10 cellular contexts compared by ENCODE assay signal in genomic region chr1:26290061-26290415, GRCh38. TPM values are rescaled to one million over a fixed set of nuclear protein-coding genes. Genes with fewer than 3 reads are reported as not detected.
DNase-seq lines count a peak whose midpoint lies in the region; ATAC-seq and TF ChIP-seq lines count a peak whose summit lies in the region.
"Had no signal": no experiment of that assay in that cellular context is flagged by ENCODE, and none has a peak within 500 bp of the region (broad histone marks: within the 10 kb centered on the region; RNA-seq: fewer than 3 reads in every experiment).

No MANE protein-coding gene starts in this region.

- no peak overlapping the region for H3K4me3 ChIP-seq in effector memory CD4-positive, alpha-beta T cell (ENCODE audit: insufficient read depth, low read depth, low read length, poor library complexity, severe bottlenecking)
- peak overlapping the region in 1 of 8 donors; percentile 49 for H3K4me3 ChIP-seq in spleen

- H3K9me3 ChIP-seq in effector memory CD4-positive, alpha-beta T cell (ENCODE audit: control insufficient read depth, low read length) = no peaks in the 10 kb centered on the region
- H3K9me3 ChIP-seq in spleen = no peaks in the 10 kb centered on the region

- 18 to 42% (median 28%) methylated on average over 5 to 6 of the region's 6 CpGs for WGBS in spleen, 5 donors

- ATAC-seq in GM18498 (IDR thresholded peaks at IDR 0.05; ENCODE audit: unreplicated experiment) (peak; percentile 4), sciatic nerve (no peak)

- intact Hi-C loops in spleen (cut with DNase I; ENCODE audit: low total_unique reads) = no loop called here
- intact Hi-C loops in sciatic nerve (cut with DNase I) = no loop called here

- H3K4me1 ChIP-seq in effector memory CD4-positive, alpha-beta T cell (ENCODE audit: control insufficient read depth, insufficient read depth, low read length, poor library complexity, severe bottlenecking) = peaks cover 72% of the 10 kb centered on the region
- peaks cover 64 to 84% (median 82%) of the 10 kb centered on the region in 6 donors for H3K4me1 ChIP-seq in spleen

- DNase-seq in NOMO-1 treated with dmso at 0.1 percent for 144 hours (lab: John Stamatoyannopoulos, UW; ENCODE audit: unreplicated experiment) (peak; percentile 59), spleen (no peak), GM20000 (ENCODE audit: low spot score) (no peak), NCI-H446 (lab: John Stamatoyannopoulos, UW) (no peak), sciatic nerve (ENCODE audit: low spot score) (no peak)
- no peak for DNase-seq in effector memory CD4-positive, alpha-beta T cell
- DNase-seq: NCI-H446 treated with DMSO at 0.1 percent for 48 hours, T1000 had no signal

- TF ChIP-seq POLR2A in spleen (IDR thresholded peaks at IDR 0.05) = no peak

- H3K27ac ChIP-seq in effector memory CD4-positive, alpha-beta T cell (ENCODE audit: insufficient read depth, low read length, poor library complexity, severe bottlenecking) = peak overlapping the region; percentile 89
- peak overlapping the region; percentile 84 to 99 (median 94) for H3K27ac ChIP-seq in spleen

- no peaks in the 10 kb centered on the region for H3K27me3 ChIP-seq in effector memory CD4-positive, alpha-beta T cell (replicated peaks; ENCODE audit: control insufficient read depth, insufficient read depth, low read length, poor library complexity, severe bottlenecking)
- H3K27me3 ChIP-seq in spleen (replicated peaks in 1 of 7) = no peaks in the 10 kb centered on the region

- H3K36me3 ChIP-seq in effector memory CD4-positive, alpha-beta T cell (ENCODE audit: control insufficient read depth, insufficient read depth, low read length) = no peaks in the 10 kb centered on the region
- peaks cover 0 to 27% (median 0%) of the 10 kb centered on the region in 6 donors for H3K36me3 ChIP-seq in spleen

- TF ChIP-seq CTCF in spleen (IDR thresholded peaks at IDR 0.05 in 8 of 11, conservative IDR thresholded peaks at IDR 0.05 in 3 of 11) = no peak
- TF ChIP-seq CTCF in GM20000 (IDR thresholded peaks at IDR 0.05; ENCODE audit: extremely low read depth, missing control alignments) = no peak

RNA-seq across cellular contexts. Expression of gene SH3BGRL3, which starts 10.2 kb away (rescaled TPM):
- total RNA-seq in spleen = 100 to 1,000 TPM; 139 to 261 (median 233) TPM
- 100 to 1,000 TPM; 249 to 319 (median 286) TPM for polyA plus RNA-seq in spleen
- total RNA-seq in sciatic nerve = 106 TPM

RNA-seq across cellular contexts. Expression of gene UBXN11, which starts 16.4 kb away (rescaled TPM):
- total RNA-seq in spleen (10 to 100 TPM; 25.1 to 67.1 (median 48.0) TPM), sciatic nerve (23.1 TPM)
- 10 to 100 TPM; 26.6 to 67.8 (median 66.1) TPM for polyA plus RNA-seq in spleen

RNA-seq across cellular contexts. Expression of gene CD52, which starts 27.7 kb away (rescaled TPM):
- 100 to 1,000 TPM; 206 to 422 (median 301) TPM for total RNA-seq in spleen
- 1,000 to 10,000 TPM; 2,248 to 3,726 (median 2,540) TPM for polyA plus RNA-seq in spleen
- total RNA-seq in sciatic nerve = 13.2 TPM
- total RNA-seq: myocyte had no signal

RNA-seq across cellular contexts. Expression of gene CEP85, which starts 56.0 kb away (rescaled TPM):
- total RNA-seq in spleen = 10 to 100 TPM in 5 of 7 donors, 1 to 10 TPM in 2; 7.8 to 14.9 (median 10.8) TPM
- 1 to 10 TPM; 3.9 to 5.2 (median 4.2) TPM for polyA plus RNA-seq in spleen
- total RNA-seq in sciatic nerve = 17.6 TPM

Comparison
In these comparisons a context has a peak if more than half of its experiments do, and no peak if none do; other contexts are left out.
1. RNA of gene CD52, which starts 27.7 kb away (total RNA-seq): 206 to 422 TPM in spleen; 13.2 TPM in sciatic nerve (single experiment); every median in the first group is over 10 times any median in the second.